ENCODE assay signal across 13 cellular contexts in the genomic region with DNA sequence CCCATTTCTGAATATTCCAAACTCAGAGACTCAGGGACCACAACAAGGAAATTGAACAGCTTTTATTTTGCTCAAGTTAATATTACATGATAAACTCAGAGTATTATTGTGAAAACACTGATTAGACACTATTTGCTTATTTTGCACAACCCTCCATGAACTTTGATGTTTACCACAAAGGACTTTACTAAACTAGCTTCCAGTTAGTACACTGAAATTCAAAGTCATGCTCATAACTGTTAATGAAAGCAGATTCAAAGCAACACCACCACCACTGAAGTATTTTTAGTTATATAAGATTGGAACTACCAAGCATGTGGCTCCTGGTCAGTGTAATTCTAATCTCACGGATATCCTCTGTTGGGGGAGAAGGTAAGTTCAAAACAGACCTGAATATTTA. TPM values are rescaled to one million over a fixed set of nuclear protein-coding genes. Genes with fewer than 3 reads are reported as not detected.
"Had no signal": no experiment of that assay in that cellular context is flagged by ENCODE, and none has a peak within 500 bp of the region (broad histone marks: within the 10 kb centered on the region; RNA-seq: fewer than 3 reads in every experiment).

A gene (plus strand): TSS at position 201 of the 400 bp plus-strand sequence. CDS start 114 bp downstream, at position 315.

RNA-seq across cellular contexts. Expression of the gene that starts here (rescaled TPM):
- total RNA-seq: activated B cell treated with CpG ODN at 0.5 μM for 24 hours; activated CD4-positive, alpha-beta memory T cell treated with anti-CD3 and anti-CD28 coated beads for 36 hours; activated CD4-positive, alpha-beta T cell treated with anti-CD3 and anti-CD28 coated beads, Interleukin-2, amount 10 ng/mL, durations not matched to agents 24 days and 14 days; activated CD8-positive, alpha-beta memory T cell treated with anti-CD3 and anti-CD28 coated beads for 36 hours; activated CD8-positive, alpha-beta T cell treated with anti-CD3 and anti-CD28 coated beads for 36 hours; activated naive CD4-positive, alpha-beta T cell treated with anti-CD3 and anti-CD28 coated beads for 36 hours; activated naive CD4-positive, alpha-beta T cell treated with anti-CD3 and anti-CD28 coated beads, Interleukin-2, amount 50 U/mL, for 72 hours; activated naive CD8-positive, alpha-beta T cell treated with anti-CD3 and anti-CD28 coated beads for 36 hours; activated T-cell treated with anti-CD3 and anti-CD28 coated beads, Interleukin-2, amount 50 U/mL, for 72 hours; activated T-helper 1 cell treated with anti-CD3 and anti-CD28 coated beads, Interleukin-12 subunit alpha, Interleukin-12 subunit beta, Interleukin-2, Interleukin-4 antibody, amounts not matched to agents 30 ng/mL and 10 ng/mL and 1 ng/mL, durations not matched to agents 14 hours and 24 hours and 36 hours; bronchial epithelial cell; cardiac muscle cell; chondrocyte had no signal
- polyA plus RNA-seq: cardiac muscle cell had no signal
